ENCODE assay signal across 29 cellular contexts in the genomic region with DNA sequence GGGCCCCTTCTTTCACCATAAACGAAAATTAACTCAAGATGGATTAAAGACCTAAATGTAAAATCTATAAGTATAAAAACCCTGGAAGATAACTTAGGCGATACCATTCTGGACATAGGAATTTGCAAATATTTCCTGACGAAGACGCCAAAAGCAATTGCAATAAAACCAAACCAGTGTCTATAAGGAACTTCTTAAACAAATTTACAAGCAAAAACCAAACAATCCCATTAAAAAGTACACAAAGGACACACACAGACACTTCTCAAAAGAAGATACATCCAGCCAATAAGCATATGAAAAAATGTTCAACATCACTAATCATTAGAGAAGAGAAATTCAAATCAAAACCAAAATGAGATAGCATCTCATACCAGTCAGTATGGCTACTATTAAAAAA.
DNase-seq lines count a peak whose midpoint lies in the region; ATAC-seq and TF ChIP-seq lines count a peak whose summit lies in the region.
"Had no signal": no experiment of that assay in that cellular context is flagged by ENCODE, and none has a peak within 500 bp of the region (broad histone marks: within the 10 kb centered on the region; RNA-seq: fewer than 3 reads in every experiment).

No MANE protein-coding gene starts in this region.

- H3K9me3 Mint-ChIP-seq in activated naive CD8-positive, alpha-beta T cell (ENCODE audit: low read depth): no peaks in the 10 kb centered on the region
- H3K9me3 Mint-ChIP-seq in activated naive CD8-positive, alpha-beta T cell treated with anti-CD3 and anti-CD28 coated beads, Interleukin-2, amount 50 U/mL, for 24 hours: peaks cover 7% of the 10 kb centered on the region
- H3K9me3 Mint-ChIP-seq in memory B cell: peaks cover 3% of the 10 kb centered on the region

- no peak overlapping the region for H3K4me3 ChIP-seq in OCI-LY7 (ENCODE audit: low read depth, low read length, poor library complexity, severe bottlenecking)
- H3K4me3 ChIP-seq in transverse colon: no peak overlapping the region
- H3K4me3 ChIP-seq: GM23248, PC-9 had no signal

- no peaks in the 10 kb centered on the region for H3K27me3 ChIP-seq in transverse colon
- H3K27me3 ChIP-seq: BE2C had no signal

- H2AFZ ChIP-seq in OCI-LY7 (ENCODE audit: low read length): no peak overlapping the region
- H2AFZ ChIP-seq: PC-9 had no signal

- DNase-seq in activated naive CD8-positive, alpha-beta T cell treated with anti-CD3 and anti-CD28 coated beads, Interleukin-2, amount 50 U/mL, for 24 hours: no peak
- DNase-seq in memory B cell (ENCODE audit: low spot score in 2 of 2) (no peak), NCI-H2227 treated with DMSO at 0.1 percent for 48 hours (lab: John Stamatoyannopoulos, UW) (no peak), OCI-LY7 (ENCODE audit: low spot score) (no peak), transverse colon (no peak)
- DNase-seq: 8988T; ACHN; BE2C; CD8-positive, alpha-beta memory T cell; DMS 273 treated with DMSO at 0.1 percent for 48 hours; DMS79; GF-D8; GM23248; H7; NCI-H1092; NCI-H1417 treated with DMSO at 0.1 percent for 48 hours; NCI-H187; NCI-H2171 treated with DMSO at 0.1 percent for 48 hours; NCI-H524; NCI-H774; PC-9; RPMI8226; SHP77 had no signal

- H4K20me1 ChIP-seq in OCI-LY7 (ENCODE audit: insufficient read depth, low read length): no peaks in the 10 kb centered on the region

- H3K9me2 ChIP-seq in OCI-LY7 (ENCODE audit: insufficient read depth, low read length): no peaks in the 10 kb centered on the region

- CTCF ChIA-PET in OCI-LY7 (lab: Charles Lee; ENCODE audit: unreplicated experiment): no interaction called here

- no peak for TF ChIP-seq CTCF in VCaP (conservative IDR thresholded peaks at IDR 0.05)
- no peak for TF ChIP-seq CTCF in OCI-LY7 (conservative IDR thresholded peaks at IDR 0.05; ENCODE audit: low read length)
- no peak for TF ChIP-seq CTCF in transverse colon (IDR thresholded peaks at IDR 0.05)

- peaks cover 13% of the 10 kb centered on the region for H3K4me1 Mint-ChIP-seq in activated naive CD8-positive, alpha-beta T cell (ENCODE audit: low read depth)
- peaks cover 66% of the 10 kb centered on the region for H3K4me1 Mint-ChIP-seq in activated naive CD8-positive, alpha-beta T cell treated with anti-CD3 and anti-CD28 coated beads, Interleukin-2, amount 50 U/mL, for 24 hours
- H3K4me1 Mint-ChIP-seq in memory B cell: peaks cover 44% of the 10 kb centered on the region

- no TSS peak for BruUV-seq in OCI-LY7 (replicated peaks; lab: Mats Ljungman, UMichigan)

- intact Hi-C loops in OCI-LY7 (cut with micrococcal nuclease; ENCODE audit: unreplicated experiment) (no loop called here), transverse colon (cut with DNase I; ENCODE audit: low total_unique reads) (no loop called here)

- no peak for TF ChIP-seq POLR2A in transverse colon (IDR thresholded peaks at IDR 0.05)

- peaks cover 2% of the 10 kb centered on the region for H3K36me3 Mint-ChIP-seq in activated naive CD8-positive, alpha-beta T cell
- H3K36me3 Mint-ChIP-seq in activated naive CD8-positive, alpha-beta T cell treated with anti-CD3 and anti-CD28 coated beads, Interleukin-2, amount 50 U/mL, for 24 hours (ENCODE audit: low read depth): peaks cover 3% of the 10 kb centered on the region
- H3K36me3 Mint-ChIP-seq in memory B cell: peaks cover 7% of the 10 kb centered on the region
- H3K36me3 Mint-ChIP-seq: CD14-positive monocyte had no signal

- in situ Hi-C loops in transverse colon (cut with MboI; ENCODE audit: low pct_ligation_motif_present in 1 of 4, low pct_unique_long_range_greater_than_20kb in 1 of 4, low sequenced_read_pairs in 3 of 4): no loop called here

- no peak for ATAC-seq in activated naive CD8-positive, alpha-beta T cell treated with anti-CD3 and anti-CD28 coated beads, Interleukin-2, amount 50 U/mL, for 24 hours
- no peak for ATAC-seq in memory B cell (ENCODE audit: low read depth)

- H3K4me1 ChIP-seq in OCI-LY7 (ENCODE audit: insufficient read depth, low read length, poor library complexity, severe bottlenecking): peaks cover 17% of the 10 kb centered on the region
- H3K4me1 ChIP-seq in transverse colon: peaks cover 0 to 21% (median 3%) of the 10 kb centered on the region in 4 donors
- H3K4me1 ChIP-seq: BE2C had no signal

- H3K27ac ChIP-seq in VCaP (peak overlapping the region; percentile 38), OCI-LY7 (ENCODE audit: low read depth, low read length, poor library complexity, severe bottlenecking) (no peak overlapping the region), transverse colon (no peak overlapping the region)
- H3K27ac ChIP-seq: HL-60, KMS-11, PC-9 had no signal

- H3K79me2 ChIP-seq in OCI-LY7 (ENCODE audit: insufficient read depth, low read depth, low read length): no peaks in the 10 kb centered on the region

- TF ChIP-seq EP300 in transverse colon (IDR thresholded peaks at IDR 0.05; ENCODE audit: low read depth): no peak

- H3K36me3 ChIP-seq in OCI-LY7 (ENCODE audit: insufficient read depth, low read length): no peaks in the 10 kb centered on the region
- no peaks in the 10 kb centered on the region for H3K36me3 ChIP-seq in transverse colon
- H3K36me3 ChIP-seq: BE2C had no signal

- H3K27ac Mint-ChIP-seq in activated naive CD8-positive, alpha-beta T cell: peak overlapping the region; percentile 18
- H3K27ac Mint-ChIP-seq in activated naive CD8-positive, alpha-beta T cell treated with anti-CD3 and anti-CD28 coated beads, Interleukin-2, amount 50 U/mL, for 24 hours: no peak overlapping the region
- peak overlapping the region; percentile 88 for H3K27ac Mint-ChIP-seq in memory B cell
- H3K27ac Mint-ChIP-seq: CD14-positive monocyte; CD8-positive, alpha-beta memory T cell had no signal

- H3K27me3 Mint-ChIP-seq in activated naive CD8-positive, alpha-beta T cell: no peaks in the 10 kb centered on the region
- no peaks in the 10 kb centered on the region for H3K27me3 Mint-ChIP-seq in activated naive CD8-positive, alpha-beta T cell treated with anti-CD3 and anti-CD28 coated beads, Interleukin-2, amount 50 U/mL, for 24 hours
- H3K27me3 Mint-ChIP-seq in memory B cell: no peaks in the 10 kb centered on the region
- H3K27me3 Mint-ChIP-seq: CD8-positive, alpha-beta memory T cell; IgD-negative memory B cell had no signal

- H3K9me3 ChIP-seq in OCI-LY7 (ENCODE audit: low read length) (peaks cover 3% of the 10 kb centered on the region; the same call in 1 of the 2 replicates), transverse colon (no peaks in the 10 kb centered on the region)
- H3K9me3 ChIP-seq: BE2C had no signal

- 83 to 86% methylated on average over 4 of the region's 4 CpGs for WGBS in transverse colon (ENCODE audit: low coverage in 1 of 2), 2 donors

- H3K4me2 ChIP-seq in OCI-LY7 (ENCODE audit: low read length): no peak overlapping the region
- H3K4me2 ChIP-seq: KMS-11, PC-9 had no signal

- POLR2A ChIA-PET in OCI-LY7 (lab: Charles Lee): interaction anchor here (1.1 kb wide), 1 partner anchor 16 kb away, joined by 4 read pairs; no protein-coding TSS in a partner anchor

- no peak overlapping the region for H3K4me3 Mint-ChIP-seq in activated naive CD8-positive, alpha-beta T cell
- no peak overlapping the region for H3K4me3 Mint-ChIP-seq in activated naive CD8-positive, alpha-beta T cell treated with anti-CD3 and anti-CD28 coated beads, Interleukin-2, amount 50 U/mL, for 24 hours
- peak overlapping the region; percentile 17 for H3K4me3 Mint-ChIP-seq in memory B cell
- H3K4me3 Mint-ChIP-seq: CD14-positive monocyte; CD8-positive, alpha-beta memory T cell had no signal
